ENCODE assay signal across 9 cellular contexts in the genomic region with DNA sequence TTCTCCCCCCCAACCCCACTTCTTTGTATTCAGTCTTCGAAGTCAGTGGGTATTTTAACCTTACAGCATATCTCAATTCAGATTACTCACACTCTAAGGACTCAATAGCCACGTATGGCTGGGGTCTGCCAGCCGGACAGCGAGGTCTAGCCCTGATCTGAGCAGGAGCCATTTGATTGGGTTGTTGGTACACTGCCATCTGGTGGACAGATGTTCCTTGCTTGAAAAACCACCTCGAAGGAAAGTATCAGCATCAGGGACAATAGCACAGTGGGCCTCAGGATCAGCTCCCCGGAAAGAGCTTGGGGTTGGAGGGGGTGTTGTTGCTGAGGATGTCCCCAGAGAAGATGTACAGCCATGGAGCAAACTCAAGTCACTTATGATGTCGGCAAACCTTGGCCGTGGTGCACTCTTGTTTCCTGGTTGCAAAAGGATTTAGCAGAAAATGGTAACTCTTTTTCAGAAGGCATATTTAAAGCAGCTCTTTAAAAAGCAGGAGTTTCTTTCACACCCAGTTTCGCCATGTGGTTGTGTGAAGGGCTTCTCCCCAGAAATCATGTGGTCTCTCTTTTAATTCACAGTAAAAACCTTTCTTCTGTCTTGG. TPM values are rescaled to one million over a fixed set of nuclear protein-coding genes. Genes with fewer than 3 reads are reported as not detected.
DNase-seq lines count a peak whose midpoint lies in the region; ATAC-seq, FAIRE-seq and TF ChIP-seq lines count a peak whose summit lies in the region.
"Had no signal": no experiment of that assay in that cellular context is flagged by ENCODE, and none has a peak within 500 bp of the region (broad histone marks: within the 10 kb centered on the region; RNA-seq: fewer than 3 reads in every experiment).

No MANE protein-coding gene starts in this region.

- H3K4me1 Mint-ChIP-seq in activated T-cell treated with anti-CD3 and anti-CD28 coated beads, Interleukin-2, amount 50 U/mL, for 72 hours (ENCODE audit: low read depth): no peaks in the 10 kb centered on the region

- H3K27me3 ChIP-seq in neutrophil: peaks cover 11% of the 10 kb centered on the region
- H3K27me3 ChIP-seq in vagina: no peaks in the 10 kb centered on the region
- H3K27me3 ChIP-seq: BLaER1 had no signal

- H3K4me1 ChIP-seq in neutrophil (ENCODE audit: control insufficient read depth in 1 of 2, insufficient read depth in 1 of 2, low read depth in 1 of 2, low read length in 1 of 2) (peaks cover 0 to 5% of the 10 kb centered on the region in 2 experiments), vagina (no peaks in the 10 kb centered on the region)

- H3K27ac ChIP-seq in neutrophil: no peak overlapping the region
- no peak overlapping the region for H3K27ac ChIP-seq in vagina
- H3K27ac ChIP-seq: BLaER1 had no signal

- no peak overlapping the region for H3K4me3 Mint-ChIP-seq in activated T-cell treated with anti-CD3 and anti-CD28 coated beads, Interleukin-2, amount 50 U/mL, for 72 hours

- no peak for TF ChIP-seq POLR2A in vagina (IDR thresholded peaks at IDR 0.05)

- no peaks in the 10 kb centered on the region for H3K9me3 ChIP-seq in neutrophil
- H3K9me3 ChIP-seq in vagina: no peaks in the 10 kb centered on the region
- H3K9me3 ChIP-seq: BLaER1 had no signal

- H3K36me3 ChIP-seq in neutrophil: no peaks in the 10 kb centered on the region
- no peaks in the 10 kb centered on the region for H3K36me3 ChIP-seq in vagina
- H3K36me3 ChIP-seq: BLaER1 had no signal

- peak; percentile 62 to 71 for ATAC-seq in activated T-cell treated with anti-CD3 and anti-CD28 coated beads, Interleukin-2, amount 50 U/mL, for 72 hours (replicated peaks in 1 of 2)

- DNase-seq in DMS79 treated with DMSO at 0.1 percent for 48 hours (lab: John Stamatoyannopoulos, UW): peak; percentile 6
- no peak for DNase-seq in DMS79 (lab: John Stamatoyannopoulos, UW)
- peak; percentile 36 for DNase-seq in RCC 7860 (ENCODE audit: low spot score)
- DNase-seq in activated T-cell treated with anti-CD3 and anti-CD28 coated beads, Interleukin-2, amount 50 U/mL, for 72 hours: peak; percentile 50 to 55
- peak; percentile 78 for DNase-seq in fibroblast of the aortic adventitia (ENCODE audit: low read depth)
- DNase-seq in vagina (ENCODE audit: extremely low spot score in 2 of 2): no peak

- no peak overlapping the region for H3K27ac Mint-ChIP-seq in activated T-cell treated with anti-CD3 and anti-CD28 coated beads, Interleukin-2, amount 50 U/mL, for 72 hours

- peaks cover 6% of the 10 kb centered on the region for H3K27me3 Mint-ChIP-seq in activated T-cell treated with anti-CD3 and anti-CD28 coated beads, Interleukin-2, amount 50 U/mL, for 72 hours (ENCODE audit: low read depth)

- intact Hi-C loops in vagina (cut with DNase I): loop anchor here (10.0 kb wide), 3 partner anchors 156 to 316 kb away; a partner anchor contains a TSS

- H3K36me3 Mint-ChIP-seq in activated T-cell treated with anti-CD3 and anti-CD28 coated beads, Interleukin-2, amount 50 U/mL, for 72 hours (ENCODE audit: insufficient read depth in 2 of 2): no peaks in the 10 kb centered on the region

- H3K9me3 Mint-ChIP-seq in activated T-cell treated with anti-CD3 and anti-CD28 coated beads, Interleukin-2, amount 50 U/mL, for 72 hours: no peaks in the 10 kb centered on the region

- TF ChIP-seq RAD21 in Ishikawa (IDR thresholded peaks at IDR 0.05; ENCODE audit: low read depth): peak; percentile 81

- peak; percentile 76 for TF ChIP-seq CTCF in fibroblast of the aortic adventitia (IDR thresholded peaks at IDR 0.05; ENCODE audit: insufficient read depth, low read length)
- peak; percentile 63 for TF ChIP-seq CTCF in neutrophil (IDR thresholded peaks at IDR 0.05)
- peak; percentile 57 to 69 (median 68) for TF ChIP-seq CTCF in vagina (IDR thresholded peaks at IDR 0.05)

- FAIRE-seq in RCC 7860 (lab: Jason Lieb, UNC): no peak

- TF ChIP-seq EP300 in Ishikawa (IDR thresholded peaks at IDR 0.05; ENCODE audit: borderline replicate concordance): no peak

- H3K4me3 ChIP-seq in fibroblast of the aortic adventitia (ENCODE audit: low read depth, low read length): no peak overlapping the region
- H3K4me3 ChIP-seq in neutrophil (ENCODE audit: low read depth in 1 of 2, low read length in 1 of 2): no peak overlapping the region
- no peak overlapping the region for H3K4me3 ChIP-seq in vagina
- H3K4me3 ChIP-seq: BLaER1 had no signal

TF ChIP-seq in Ishikawa, 13 proteins besides CTCF, POLR2A, EP300 and RAD21:
- TF ChIP-seq, protein P1, sequence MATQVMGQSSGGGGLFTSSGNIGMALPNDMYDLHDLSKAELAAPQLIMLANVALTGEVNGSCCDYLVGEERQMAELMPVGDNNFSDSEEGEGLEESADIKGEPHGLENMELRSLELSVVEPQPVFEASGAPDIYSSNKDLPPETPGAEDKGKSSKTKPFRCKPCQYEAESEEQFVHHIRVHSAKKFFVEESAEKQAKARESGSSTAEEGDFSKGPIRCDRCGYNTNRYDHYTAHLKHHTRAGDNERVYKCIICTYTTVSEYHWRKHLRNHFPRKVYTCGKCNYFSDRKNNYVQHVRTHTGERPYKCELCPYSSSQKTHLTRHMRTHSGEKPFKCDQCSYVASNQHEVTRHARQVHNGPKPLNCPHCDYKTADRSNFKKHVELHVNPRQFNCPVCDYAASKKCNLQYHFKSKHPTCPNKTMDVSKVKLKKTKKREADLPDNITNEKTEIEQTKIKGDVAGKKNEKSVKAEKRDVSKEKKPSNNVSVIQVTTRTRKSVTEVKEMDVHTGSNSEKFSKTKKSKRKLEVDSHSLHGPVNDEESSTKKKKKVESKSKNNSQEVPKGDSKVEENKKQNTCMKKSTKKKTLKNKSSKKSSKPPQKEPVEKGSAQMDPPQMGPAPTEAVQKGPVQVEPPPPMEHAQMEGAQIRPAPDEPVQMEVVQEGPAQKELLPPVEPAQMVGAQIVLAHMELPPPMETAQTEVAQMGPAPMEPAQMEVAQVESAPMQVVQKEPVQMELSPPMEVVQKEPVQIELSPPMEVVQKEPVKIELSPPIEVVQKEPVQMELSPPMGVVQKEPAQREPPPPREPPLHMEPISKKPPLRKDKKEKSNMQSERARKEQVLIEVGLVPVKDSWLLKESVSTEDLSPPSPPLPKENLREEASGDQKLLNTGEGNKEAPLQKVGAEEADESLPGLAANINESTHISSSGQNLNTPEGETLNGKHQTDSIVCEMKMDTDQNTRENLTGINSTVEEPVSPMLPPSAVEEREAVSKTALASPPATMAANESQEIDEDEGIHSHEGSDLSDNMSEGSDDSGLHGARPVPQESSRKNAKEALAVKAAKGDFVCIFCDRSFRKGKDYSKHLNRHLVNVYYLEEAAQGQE (IDR thresholded peaks at IDR 0.05; ENCODE audit: low read depth): no peak
- TF ChIP-seq, protein P2, sequence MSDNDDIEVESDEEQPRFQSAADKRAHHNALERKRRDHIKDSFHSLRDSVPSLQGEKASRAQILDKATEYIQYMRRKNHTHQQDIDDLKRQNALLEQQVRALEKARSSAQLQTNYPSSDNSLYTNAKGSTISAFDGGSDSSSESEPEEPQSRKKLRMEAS (IDR thresholded peaks at IDR 0.05): no peak
- no peak for TF ChIP-seq NFIC (IDR thresholded peaks at IDR 0.05)
- TF ChIP-seq FOXM1 (IDR thresholded peaks at IDR 0.05; ENCODE audit: borderline replicate concordance, low read depth): no peak
- no peak for TF ChIP-seq TCF12 (IDR thresholded peaks at IDR 0.05; ENCODE audit: low read depth)
- no peak for TF ChIP-seq YY1 (IDR thresholded peaks at IDR 0.05; ENCODE audit: low read depth)
- no peak for TF ChIP-seq TEAD4 (IDR thresholded peaks at IDR 0.05)
- TF ChIP-seq, protein P3, sequence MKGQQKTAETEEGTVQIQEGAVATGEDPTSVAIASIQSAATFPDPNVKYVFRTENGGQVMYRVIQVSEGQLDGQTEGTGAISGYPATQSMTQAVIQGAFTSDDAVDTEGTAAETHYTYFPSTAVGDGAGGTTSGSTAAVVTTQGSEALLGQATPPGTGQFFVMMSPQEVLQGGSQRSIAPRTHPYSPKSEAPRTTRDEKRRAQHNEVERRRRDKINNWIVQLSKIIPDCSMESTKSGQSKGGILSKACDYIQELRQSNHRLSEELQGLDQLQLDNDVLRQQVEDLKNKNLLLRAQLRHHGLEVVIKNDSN (IDR thresholded peaks at IDR 0.05): no peak
- TF ChIP-seq CEBPB (IDR thresholded peaks at IDR 0.05): no peak
- TF ChIP-seq TAF1 (IDR thresholded peaks at IDR 0.05; ENCODE audit: low read depth): no peak
- no peak for TF ChIP-seq ZBTB7A (IDR thresholded peaks at IDR 0.05; ENCODE audit: low read depth)
- TF ChIP-seq CREB1 (IDR thresholded peaks at IDR 0.05; ENCODE audit: low read depth): no peak
- TF ChIP-seq EGR1 (IDR thresholded peaks at IDR 0.05): no peak
TF ChIP-seq in Ishikawa: peak in this region for 0.

RNA-seq across cellular contexts. Expression of a gene that starts 31.7 kb away (rescaled TPM):
- not detected for total RNA-seq in activated T-cell treated with anti-CD3 and anti-CD28 coated beads, Interleukin-2, amount 50 U/mL, for 72 hours
- total RNA-seq in fibroblast of the aortic adventitia (ENCODE audit: low replicate concordance): not detected in 2 replicates
- total RNA-seq in vagina: 4.9 TPM

Comparison
In these comparisons a context has a peak if more than half of its experiments do, and no peak if none do; other contexts are left out.
1. DNase-seq: peak in DMS79 treated with DMSO at 0.1 percent for 48 hours (single experiment), RCC 7860 (single experiment), activated T-cell treated with anti-CD3 and anti-CD28 coated beads, Interleukin-2, amount 50 U/mL, for 72 hours (2 of 2) and fibroblast of the aortic adventitia (single experiment); none in DMS79 (single experiment) and vagina (0 of 2).
2. Peak in every context shown above with its lines, with median percentiles within 50 percentile points of each other: CTCF ChIP-seq.